In the genomic region with DNA sequence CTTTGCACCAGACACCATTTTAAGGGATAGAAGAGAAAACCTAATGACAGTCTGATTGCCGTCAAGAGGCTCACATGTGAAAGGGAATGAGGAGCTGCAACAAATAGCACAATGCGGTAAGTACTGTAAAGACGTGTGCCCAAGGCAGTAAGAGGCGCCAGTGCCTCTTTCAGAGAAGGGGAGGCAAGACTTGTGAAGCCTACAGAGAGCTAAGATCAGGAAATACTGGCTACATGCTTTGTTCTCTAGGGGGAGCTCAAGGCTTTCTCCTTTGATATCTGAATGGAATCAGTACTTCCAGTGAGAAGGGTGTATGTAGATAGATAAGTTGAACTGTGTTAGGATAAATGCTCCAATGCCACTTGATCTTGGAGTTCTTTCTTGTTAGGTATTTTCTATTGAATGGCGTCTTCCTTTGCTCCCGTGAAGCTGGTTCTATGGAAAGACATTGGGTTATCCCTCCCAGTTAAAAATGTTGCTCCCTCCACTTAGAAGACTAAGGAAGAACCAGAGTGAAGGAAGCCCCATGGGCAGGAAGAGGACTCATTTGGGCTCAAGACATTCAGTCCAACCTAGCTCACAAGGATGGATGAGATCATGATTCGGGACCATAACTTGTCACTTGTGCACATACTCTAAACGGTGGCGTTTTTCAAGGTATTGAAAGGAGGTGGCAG, we compare ENCODE assay signal across 1 cellular context.
TF ChIP-seq lines count a peak whose summit lies in the region.

No MANE protein-coding gene starts in this region.

TF ChIP-seq in K562, 482 proteins besides CTCF, POLR2A, EP300 and RAD21 (continued from another document):
- TF ChIP-seq ZNF79 (CRISPR knock-in tag; IDR thresholded peaks at IDR 0.05; ENCODE audit: low read depth) = no peak
- TF ChIP-seq FOXM1 (IDR thresholded peaks at IDR 0.05; ENCODE audit: low read depth) = no peak
- no peak for TF ChIP-seq FOXM1 (CRISPR knock-in tag; IDR thresholded peaks at IDR 0.05; ENCODE audit: low read depth)
- TF ChIP-seq GABPB1 (CRISPR knock-in tag; IDR thresholded peaks at IDR 0.05) = no peak
- peak; percentile 48; the same call in 1 of the 2 replicates for TF ChIP-seq GATA2 (CRISPR knock-in tag; IDR thresholded peaks at IDR 0.05)
- no peak for TF ChIP-seq NONO (IDR thresholded peaks at IDR 0.05; ENCODE audit: low read depth in 2 of 2, low read length in 1 of 2)
TF ChIP-seq in K562: peak in this region for 6.
